ENCODE assay signal across 8 cellular contexts in genomic region chr17:74769856-74770497, GRCh38. TPM values are rescaled to one million over a fixed set of nuclear protein-coding genes. Genes with fewer than 3 reads are reported as not detected.
DNase-seq lines count a peak whose midpoint lies in the region; ATAC-seq and TF ChIP-seq lines count a peak whose summit lies in the region.
"Had no signal": no experiment of that assay in that cellular context is flagged by ENCODE, and none has a peak within 500 bp of the region (broad histone marks: within the 10 kb centered on the region; RNA-seq: fewer than 3 reads in every experiment).

No MANE protein-coding gene starts in this region.

- no TSS peak for BruUV-seq in Panc1 (replicated peaks; lab: Mats Ljungman, UMichigan)

- H3K4me2 ChIP-seq in osteoblast (ENCODE audit: insufficient read depth, low read length): no peak overlapping the region

- peaks cover 14% of the 10 kb centered on the region for H3K79me2 ChIP-seq in osteoblast (ENCODE audit: insufficient read depth, low read length)

- peaks cover 17% of the 10 kb centered on the region for H3K36me3 Mint-ChIP-seq in chondrocyte (ENCODE audit: low read depth)

- ATAC-seq in Panc1 (peak; percentile 7; the same call in 1 of the 2 replicates), HG03095 (IDR thresholded peaks at IDR 0.05; ENCODE audit: unreplicated experiment) (no peak), GM21723 (IDR thresholded peaks at IDR 0.05; ENCODE audit: unreplicated experiment) (no peak)

- TF ChIP-seq CTCF in Panc1 (IDR thresholded peaks at IDR 0.05) (no peak), chondrocyte (IDR thresholded peaks at IDR 0.05) (no peak), osteoblast (IDR thresholded peaks at IDR 0.05; ENCODE audit: extremely low read depth, low read depth, low read length) (no peak)

- H3K9me3 Mint-ChIP-seq in chondrocyte (ENCODE audit: low read depth): no peaks in the 10 kb centered on the region

- peak; percentile 30 for TF ChIP-seq POLR2A in GM19193 (IDR thresholded peaks at IDR 0.05; ENCODE audit: extremely low read depth, insufficient read depth, insufficient read length)

- DNase-seq in Panc1 (ENCODE audit: low read depth, low spot score) (no peak), chondrocyte (ENCODE audit: low spot score) (peak; percentile 59), osteoblast (ENCODE audit: insufficient read length, low spot score, missing footprints) (peak; percentile 56), AG08396 (ENCODE audit: low spot score) (no peak)

- CTCF ChIA-PET in Panc1 (lab: Charles Lee): interaction anchor here (0.7 to 2.2 kb wide), 7 partner anchors 20 to 113 kb away, joined by 3 to 16 read pairs (median 9); no protein-coding TSS in a partner anchor

- intact Hi-C loops in Panc1 (cut with micrococcal nuclease; ENCODE audit: unreplicated experiment): loop anchor here (1.0 kb wide), 1 partner anchor 26 kb away; no protein-coding TSS in a partner anchor

- no peak overlapping the region for H3K4me3 Mint-ChIP-seq in chondrocyte (ENCODE audit: unreplicated experiment)

- H3K4me3 ChIP-seq in Panc1 (ENCODE audit: low read depth in 2 of 2, low read length in 2 of 2) (no peak overlapping the region), osteoblast (ENCODE audit: insufficient read depth, low read length) (no peak overlapping the region)
- H3K4me3 ChIP-seq: testis had no signal

- no peak overlapping the region for H2AFZ ChIP-seq in osteoblast (ENCODE audit: low read length)

- H3K9me3 ChIP-seq in Panc1 (ENCODE audit: control insufficient read depth, insufficient read depth, low read depth, low read length): no peaks in the 10 kb centered on the region
- H3K9me3 ChIP-seq in osteoblast (ENCODE audit: low read depth, low read length): no peaks in the 10 kb centered on the region
- H3K9me3 ChIP-seq: testis had no signal

- H3K36me3 ChIP-seq in Panc1 (ENCODE audit: control insufficient read depth, insufficient read depth, low read length) (0 out of 2 replicates have a peak, but pooled peaks cover 5% of the 10 kb centered on the region), osteoblast (ENCODE audit: insufficient read depth, low read length) (peaks cover 34% of the 10 kb centered on the region)

- no peaks in the 10 kb centered on the region for H3K27me3 Mint-ChIP-seq in chondrocyte (ENCODE audit: low read depth)

- POLR2A ChIA-PET in Panc1 (lab: Charles Lee): interaction anchor here (0.6 to 1.1 kb wide), 2 partner anchors 8 to 25 kb away, joined by 4 to 12 read pairs; no protein-coding TSS in a partner anchor

- H4K20me1 ChIP-seq in osteoblast (ENCODE audit: insufficient read depth, low read length): peaks cover 16% of the 10 kb centered on the region

- H3K27ac Mint-ChIP-seq in chondrocyte (ENCODE audit: unreplicated experiment): peak overlapping the region; percentile 39

- H3K27ac ChIP-seq in Panc1 (ENCODE audit: low read length): no peak overlapping the region
- no peak overlapping the region for H3K27ac ChIP-seq in osteoblast (ENCODE audit: low read depth, low read length)
- H3K27ac ChIP-seq: testis had no signal

- H3K27me3 ChIP-seq in Panc1 (ENCODE audit: control insufficient read depth, insufficient read depth, low read length) (no peaks in the 10 kb centered on the region), osteoblast (ENCODE audit: insufficient read depth, low read length) (no peaks in the 10 kb centered on the region)
- H3K27me3 ChIP-seq: testis had no signal

- in situ Hi-C loops in Panc1 (cut with HindIII; ENCODE audit: low pct_unique_long_range_greater_than_20kb, low sequenced_read_pairs): no loop called here

- peaks cover 63% of the 10 kb centered on the region for H3K4me1 Mint-ChIP-seq in chondrocyte (ENCODE audit: low read depth)

- H3K4me1 ChIP-seq in Panc1 (ENCODE audit: control insufficient read depth, insufficient read depth, low read length): peaks cover 38% of the 10 kb centered on the region
- H3K4me1 ChIP-seq in osteoblast (ENCODE audit: insufficient read depth, low read length): peaks cover 41% of the 10 kb centered on the region

RNA-seq across cellular contexts. Expression of gene NAT9, which starts 6.2 kb away (rescaled TPM):
- total RNA-seq in Panc1 (2021; ENCODE audit: unreplicated experiment): 90.1 TPM
- polyA plus RNA-seq in Panc1 (2012; ENCODE audit: insufficient read length): 59.6 TPM
- total RNA-seq in chondrocyte: 46.8 to 48.9 TPM (median 47.4 TPM) in 3 replicates
- 33.0 and 35.1 TPM in 2 replicates for total RNA-seq in osteoblast

RNA-seq across cellular contexts. Expression of gene NHERF1, which starts 21.5 kb away (rescaled TPM):
- total RNA-seq in Panc1 (2021; ENCODE audit: unreplicated experiment) (90.8 TPM), chondrocyte (98.7 to 108 TPM (median 98.7 TPM) in 3 replicates), osteoblast (15.9 and 22.1 TPM in 2 replicates)
- polyA plus RNA-seq in Panc1 (2012; ENCODE audit: insufficient read length): 66.0 TPM

RNA-seq across cellular contexts. Expression of gene RAB37, which starts 32.9 kb away (rescaled TPM):
- total RNA-seq in Panc1 (2021; ENCODE audit: unreplicated experiment) (1.5 TPM), chondrocyte (0.15 TPM in 1 of 3 replicates, not detected in the others), osteoblast (under 0.01 and 0.36 TPM in 2 replicates)
- 1.2 TPM for polyA plus RNA-seq in Panc1 (2012; ENCODE audit: insufficient read length)

RNA-seq across cellular contexts. Expression of gene CD300LF, which starts 57.3 kb away (rescaled TPM):
- total RNA-seq in Panc1 (2021; ENCODE audit: unreplicated experiment) (not detected), chondrocyte (not detected in 3 replicates), osteoblast (not detected in 2 replicates)
- polyA plus RNA-seq in Panc1 (2012; ENCODE audit: insufficient read length): not detected

Comparison
In these comparisons a context has a peak if more than half of its experiments do, and no peak if none do; other contexts are left out.
1. DNase-seq: peak in chondrocyte (single experiment) and osteoblast (single experiment); none in Panc1 (single experiment) and AG08396 (single experiment).